In the genomic region with DNA sequence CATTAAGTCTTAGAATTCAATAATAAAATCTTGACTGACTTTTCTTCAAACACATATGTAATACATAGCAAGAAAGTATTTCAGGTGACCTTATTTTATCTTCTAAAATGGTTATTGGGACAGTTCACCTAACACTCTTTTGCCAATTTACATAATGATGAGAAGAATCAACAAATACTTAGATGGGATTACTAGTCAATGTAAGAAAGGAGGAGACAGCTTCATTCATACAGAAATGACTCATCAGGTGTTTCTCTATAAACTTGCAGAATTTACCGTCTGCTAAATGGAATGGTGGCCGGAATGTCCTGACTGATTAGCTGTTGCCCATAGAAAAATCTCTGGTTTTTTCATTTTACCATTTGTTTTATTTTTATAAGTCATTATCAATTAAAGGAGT, we compare ENCODE assay signal across 18 cellular contexts.
A peak's percentile ranks its signal among the peaks of the same experiment; 100 is the strongest.
DNase-seq lines count a peak whose midpoint lies in the region; FAIRE-seq and TF ChIP-seq lines count a peak whose summit lies in the region.
"Had no signal": no experiment of that assay in that cellular context is flagged by ENCODE, and none has a peak within 500 bp of the region (broad histone marks: within the 10 kb centered on the region; RNA-seq: fewer than 3 reads in every experiment).

No MANE protein-coding gene starts in this region.

- intact Hi-C loops in cardiac septum (cut with DNase I) = no loop called here

- WGBS in HUES64 = 48% methylated on average over 2 of the region's 2 CpGs

- H3K27ac ChIP-seq in HUES64 (ENCODE audit: low read depth, low read length) = peak overlapping the region; percentile 77
- H3K27ac ChIP-seq: A549, GM23248, SK-N-MC had no signal

- no peaks in the 10 kb centered on the region for H3K9me3 ChIP-seq in HUES64 (ENCODE audit: insufficient read depth, low read depth, low read length)
- H3K9me3 ChIP-seq: A549 had no signal

- no peak for TF ChIP-seq CTCF in bronchial epithelial cell (IDR thresholded peaks at IDR 0.05; ENCODE audit: insufficient read depth, low read length, severe bottlenecking)

- FAIRE-seq in bronchial epithelial cell (lab: Jason Lieb, UNC) (no peak), islet of Langerhans (lab: Jason Lieb, UNC) (peak; percentile 5)
- FAIRE-seq: A549 had no signal

- peak overlapping the region; percentile 24; the same call in 1 of the 2 replicates for H3K4me3 ChIP-seq in HUES64 (ENCODE audit: low read length)
- no peak overlapping the region for H3K4me3 ChIP-seq in bronchial epithelial cell (ENCODE audit: low read depth, low read length)
- H3K4me3 ChIP-seq: A549, GM23248, SK-N-MC had no signal

- no peaks in the 10 kb centered on the region for H3K27me3 ChIP-seq in HUES64 (ENCODE audit: insufficient read depth, low read length)
- no peaks in the 10 kb centered on the region for H3K27me3 ChIP-seq in bronchial epithelial cell (ENCODE audit: control insufficient read depth, insufficient read depth, low read length)

- H3K4me1 ChIP-seq in HUES64 (ENCODE audit: insufficient read depth, low read length) = peaks cover 58% of the 10 kb centered on the region
- H3K4me1 ChIP-seq: A549 had no signal

- H3K36me3 ChIP-seq in HUES64 (ENCODE audit: insufficient read depth, low read length) (no peaks in the 10 kb centered on the region), bronchial epithelial cell (ENCODE audit: control insufficient read depth, insufficient read depth, low read length) (no peaks in the 10 kb centered on the region)

- peak; percentile 27 for DNase-seq in EH (ENCODE audit: low read depth)
- DNase-seq in bronchial epithelial cell (ENCODE audit: low read depth) = peak; percentile 22
- DNase-seq in stimulated activated CD4-positive, alpha-beta T cell treated with anti-CD3 and anti-CD28 coated beads, Interleukin-4, amount 100 ng/mL, for 24 hours = no peak
- no peak for DNase-seq in NCI-H1436 (lab: John Stamatoyannopoulos, UW)
- no peak for DNase-seq in cardiac septum (ENCODE audit: low spot score)
- no peak for DNase-seq in effector CD4-positive, alpha-beta T cell
- DNase-seq: C1 segment of cervical spinal cord, DMS153, GM23248, HFFc6, KBM-7, NCI-H1048, NCI-H2081 treated with DMSO at 0.1 percent for 48 hours, NCI-H510A treated with DMSO at 0.1 percent for 48 hours had no signal

- H3K9ac ChIP-seq in HUES64 (ENCODE audit: low read depth, low read length) = 0 out of 2 replicates have a peak overlapping the region, but pooled peaks have one; percentile 17
- H3K9ac ChIP-seq: GM23248 had no signal

Comparison
In these comparisons a context has a peak if more than half of its experiments do, and no peak if none do; other contexts are left out.
1. DNase-seq: peak in EH (single experiment) and bronchial epithelial cell (single experiment); none in stimulated activated CD4-positive, alpha-beta T cell treated with anti-CD3 and anti-CD28 coated beads, Interleukin-4, amount 100 ng/mL, for 24 hours (single experiment), NCI-H1436 (single experiment), cardiac septum (single experiment) and effector CD4-positive, alpha-beta T cell (single experiment).